ENCODE assay signal across 9 cellular contexts in genomic region chr1:195717651-195718050, GRCh38.
DNase-seq lines count a peak whose midpoint lies in the region; ATAC-seq, FAIRE-seq and TF ChIP-seq lines count a peak whose summit lies in the region.
"Had no signal": no experiment of that assay in that cellular context is flagged by ENCODE, and none has a peak within 500 bp of the region (broad histone marks: within the 10 kb centered on the region; RNA-seq: fewer than 3 reads in every experiment).

No MANE protein-coding gene starts in this region.

- H3K18ac ChIP-seq in neuronal stem cell (ENCODE audit: low read length): no peak overlapping the region

- TF ChIP-seq EP300 in GM12878 (IDR thresholded peaks at IDR 0.05; ENCODE audit: borderline replicate concordance in 1 of 2, control insufficient read depth in 1 of 2, low read depth in 2 of 2, low read length in 2 of 2): no peak

- H3K79me1 ChIP-seq in neuronal stem cell (ENCODE audit: low read depth, low read length): no peaks in the 10 kb centered on the region

- DNase-seq in MV-4-11 (lab: John Stamatoyannopoulos, UW) (peak; percentile 57), GM12878 (ENCODE audit: low read depth, low spot score) (no peak), neuronal stem cell (ENCODE audit: low spot score) (no peak), iPS-NIHi11 (ENCODE audit: low spot score) (no peak), left cardiac atrium (no peak)
- no peak for DNase-seq in stimulated activated naive CD4-positive, alpha-beta T cell treated with Interleukin-2 at 50 U/mL for 16 hours (lab: John Stamatoyannopoulos, UW)
- DNase-seq: activated CD4-positive, CD25-positive, alpha-beta regulatory T cell had no signal

- intact Hi-C loops in GM12878 (cut with micrococcal nuclease; ENCODE audit: unreplicated experiment) (no loop called here), left cardiac atrium (cut with DNase I) (no loop called here)

- H3K4me2 ChIP-seq in GM12878 (ENCODE audit: control insufficient read depth, insufficient read depth): no peak overlapping the region
- no peak overlapping the region for H3K4me2 ChIP-seq in neuronal stem cell (ENCODE audit: insufficient read depth, low read length, poor library complexity, severe bottlenecking)

- SMC1A ChIA-PET in GM12878 (lab: Charles Lee; ENCODE audit: uncharacterized antibody, unreplicated experiment): interaction anchor here (0.6 kb wide), 1 partner anchor 989 kb away, joined by 4 read pairs; no protein-coding TSS in a partner anchor

- H2BK120ac ChIP-seq in neuronal stem cell (ENCODE audit: low read depth, low read length): no peak overlapping the region

- H3K27ac ChIP-seq in GM12878 (ENCODE audit: control insufficient read depth, insufficient read depth): no peak overlapping the region
- H3K27ac ChIP-seq in neuronal stem cell (replicated peaks; ENCODE audit: low read length): no peak overlapping the region

- H4K91ac ChIP-seq in neuronal stem cell (ENCODE audit: low read depth, low read length, poor library complexity): no peak overlapping the region

- POLR2A ChIA-PET in GM12878 (lab: Charles Lee): no interaction called here

- H3K9me3 Mint-ChIP-seq in stimulated activated memory B cell treated with anti-CD40 and anti-IgM and Interleukin-4, amounts not matched to agents 10 μg/mL and 1 μg/mL and 100 μg/mL, for 72 hours: peaks cover 4% of the 10 kb centered on the region

- no peaks in the 10 kb centered on the region for H3K4me1 Mint-ChIP-seq in stimulated activated memory B cell treated with anti-CD40 and anti-IgM and Interleukin-4, amounts not matched to agents 10 μg/mL and 1 μg/mL and 100 μg/mL, for 72 hours

- H3K27ac Mint-ChIP-seq in stimulated activated memory B cell treated with anti-CD40 and anti-IgM and Interleukin-4, amounts not matched to agents 10 μg/mL and 1 μg/mL and 100 μg/mL, for 72 hours: no peak overlapping the region

- H2AK5ac ChIP-seq in neuronal stem cell (ENCODE audit: low read depth, low read length): no peak overlapping the region

- H3K9me3 ChIP-seq in GM12878 (replicated peaks; ENCODE audit: control insufficient read depth, insufficient read depth, low read length) (no peaks in the 10 kb centered on the region), neuronal stem cell (replicated peaks in 1 of 2; ENCODE audit: control insufficient read depth in 2 of 2, insufficient read depth in 1 of 2, low read depth in 1 of 2, low read length in 2 of 2) (no peaks in the 10 kb centered on the region)

- no peaks in the 10 kb centered on the region for H3K27me3 ChIP-seq in GM12878 (replicated peaks in 1 of 2; ENCODE audit: control insufficient read depth in 2 of 2, insufficient read depth in 2 of 2, low read length in 1 of 2)
- no peaks in the 10 kb centered on the region for H3K27me3 ChIP-seq in neuronal stem cell (ENCODE audit: control insufficient read depth in 3 of 3, insufficient read depth in 3 of 3, low read depth in 1 of 3, low read length in 3 of 3)

- H2AFZ ChIP-seq in GM12878 (ENCODE audit: control insufficient read depth, low read depth, low read length) (no peak overlapping the region), neuronal stem cell (ENCODE audit: low read length) (peak overlapping the region; percentile 43)

- ATAC-seq in GM12878: peak; percentile 46; the same call in 2 of the 3 replicates
- no peak for ATAC-seq in stimulated activated memory B cell treated with anti-CD40 and anti-IgM and Interleukin-4, amounts not matched to agents 10 μg/mL and 1 μg/mL and 100 μg/mL, for 72 hours
- ATAC-seq in left cardiac atrium: no peak

- TF ChIP-seq RAD21 in GM12878 (IDR thresholded peaks at IDR 0.05; ENCODE audit: insufficient read depth, low read depth, low read length): peak; percentile 34

- TF ChIP-seq POLR2A in GM12878 (IDR thresholded peaks at IDR 0.05; ENCODE audit: low read depth, low read length): no peak

- H3K4me3 Mint-ChIP-seq in stimulated activated memory B cell treated with anti-CD40 and anti-IgM and Interleukin-4, amounts not matched to agents 10 μg/mL and 1 μg/mL and 100 μg/mL, for 72 hours: no peak overlapping the region

- TF ChIP-seq CTCF in GM12872 (IDR thresholded peaks at IDR 0.05; ENCODE audit: insufficient read depth, low read depth, low read length) (peak; percentile 30; the same call in 1 of the 3 replicates), GM12878 (IDR thresholded peaks at IDR 0.05 in 2 of 3, conservative IDR thresholded peaks at IDR 0.05 in 1 of 3; ENCODE audit: control insufficient read depth in 2 of 3, extremely low read depth in 1 of 3, insufficient read depth in 1 of 3, low read depth in 3 of 3, low read length in 3 of 3) (peak in 1 of 3 experiments; percentile 8; a peak in 2 of 6 replicates)

- FAIRE-seq in GM12878 (lab: Jason Lieb, UNC): no peak

- WGBS in GM12878 (ENCODE audit: insufficient coverage, insufficient replicate concordance, low lambda C conversion rate, missing lambda C conversion rate): 0% methylated on average over 3 of the region's 3 CpGs
- no CpG with 5 or more reads among the region's 3 CpGs for WGBS in neuronal stem cell (ENCODE audit: extremely low coverage in 2 of 2, insufficient read length in 2 of 2, insufficient replicate concordance in 1 of 2), 2 donors

- H4K8ac ChIP-seq in neuronal stem cell (ENCODE audit: low read depth, low read length): no peak overlapping the region

- no peaks in the 10 kb centered on the region for H3K27me3 Mint-ChIP-seq in stimulated activated memory B cell treated with anti-CD40 and anti-IgM and Interleukin-4, amounts not matched to agents 10 μg/mL and 1 μg/mL and 100 μg/mL, for 72 hours

- no peak overlapping the region for H2BK12ac ChIP-seq in neuronal stem cell (ENCODE audit: low read length)

- no peaks in the 10 kb centered on the region for H4K20me1 ChIP-seq in GM12878 (ENCODE audit: control insufficient read depth, insufficient read depth)

- RAD21 ChIA-PET in GM12878 (lab: Charles Lee; ENCODE audit: unreplicated experiment): no interaction called here

- no peak overlapping the region for H3K4ac ChIP-seq in neuronal stem cell (ENCODE audit: low read length)

- CTCF ChIA-PET in GM12878 (lab: Yijun Ruan, JAX): interaction anchor here (1.2 kb wide), 1 partner anchor 9 kb away, joined by 3 read pairs; no protein-coding TSS in a partner anchor

- no peaks in the 10 kb centered on the region for H3K79me2 ChIP-seq in GM12878 (ENCODE audit: control insufficient read depth, insufficient read depth, low read length)

- H3K14ac ChIP-seq in neuronal stem cell (ENCODE audit: low read length): no peak overlapping the region

- no TSS peak for BruUV-seq in GM12878 (replicated peaks; lab: Mats Ljungman, UMichigan)

- no peaks in the 10 kb centered on the region for H3K4me1 ChIP-seq in GM12878 (ENCODE audit: control insufficient read depth, insufficient read depth, low read length)
- peaks cover 0 to 6% of the 10 kb centered on the region in 2 donors for H3K4me1 ChIP-seq in neuronal stem cell (ENCODE audit: control insufficient read depth in 2 of 2, insufficient read depth in 1 of 2, low read depth in 1 of 2, low read length in 2 of 2)

- no peak overlapping the region for H3K9ac ChIP-seq in GM12878 (ENCODE audit: control insufficient read depth, insufficient read depth, low read length)
- no peak overlapping the region for H3K9ac ChIP-seq in neuronal stem cell (ENCODE audit: low read depth, low read length, poor library complexity)

- no peak overlapping the region for H3K4me3 ChIP-seq in GM12878
- H3K4me3 ChIP-seq in neuronal stem cell (ENCODE audit: low read length in 2 of 2): no peak overlapping the region

- H2BK15ac ChIP-seq in neuronal stem cell (ENCODE audit: low read length): no peak overlapping the region

- H3K23ac ChIP-seq in neuronal stem cell (ENCODE audit: low read depth, low read length, poor library complexity): no peak overlapping the region

- in situ Hi-C loops in GM12878 (cut with MboI): no loop called here

- no peaks in the 10 kb centered on the region for H3K36me3 Mint-ChIP-seq in stimulated activated memory B cell treated with anti-CD40 and anti-IgM and Interleukin-4, amounts not matched to agents 10 μg/mL and 1 μg/mL and 100 μg/mL, for 72 hours

- H2BK5ac ChIP-seq in neuronal stem cell (ENCODE audit: low read length): no peak overlapping the region

- no peaks in the 10 kb centered on the region for H3K36me3 ChIP-seq in GM12878 (ENCODE audit: control insufficient read depth in 2 of 2, insufficient read depth in 2 of 2, low read length in 1 of 2)
- H3K36me3 ChIP-seq in neuronal stem cell (replicated peaks in 1 of 2; ENCODE audit: control insufficient read depth in 2 of 2, insufficient read depth in 2 of 2, low read length in 2 of 2): no peaks in the 10 kb centered on the region

TF ChIP-seq in GM12878, 131 proteins besides CTCF, POLR2A, EP300 and RAD21:
- TF ChIP-seq SP1 (IDR thresholded peaks at IDR 0.05; ENCODE audit: low read depth, low read length) (no peak), MXI1 (IDR thresholded peaks at IDR 0.05; ENCODE audit: low read depth, low read length) (no peak), TCF3 (IDR thresholded peaks at IDR 0.05; ENCODE audit: borderline replicate concordance, insufficient read depth, low read depth, low read length) (no peak), HDAC6 (IDR thresholded peaks at IDR 0.05; ENCODE audit: unreplicated experiment) (no peak), EED (IDR thresholded peaks at IDR 0.05; ENCODE audit: low read depth) (no peak), IKZF1 (conservative IDR thresholded peaks at IDR 0.05) (no peak), ZNF622 (IDR thresholded peaks at IDR 0.05) (no peak), CHD1 (IDR thresholded peaks at IDR 0.05; ENCODE audit: low read depth, low read length) (no peak), MAX (IDR thresholded peaks at IDR 0.05; ENCODE audit: low read depth, low read length) (no peak), HDGF (IDR thresholded peaks at IDR 0.05) (no peak), CEBPB (IDR thresholded peaks at IDR 0.05; ENCODE audit: borderline replicate concordance in 1 of 2, low read depth in 2 of 2, low read length in 2 of 2) (no peak)
